Comparison of ENCODE assay signal across 8 cellular contexts in the genomic region with DNA sequence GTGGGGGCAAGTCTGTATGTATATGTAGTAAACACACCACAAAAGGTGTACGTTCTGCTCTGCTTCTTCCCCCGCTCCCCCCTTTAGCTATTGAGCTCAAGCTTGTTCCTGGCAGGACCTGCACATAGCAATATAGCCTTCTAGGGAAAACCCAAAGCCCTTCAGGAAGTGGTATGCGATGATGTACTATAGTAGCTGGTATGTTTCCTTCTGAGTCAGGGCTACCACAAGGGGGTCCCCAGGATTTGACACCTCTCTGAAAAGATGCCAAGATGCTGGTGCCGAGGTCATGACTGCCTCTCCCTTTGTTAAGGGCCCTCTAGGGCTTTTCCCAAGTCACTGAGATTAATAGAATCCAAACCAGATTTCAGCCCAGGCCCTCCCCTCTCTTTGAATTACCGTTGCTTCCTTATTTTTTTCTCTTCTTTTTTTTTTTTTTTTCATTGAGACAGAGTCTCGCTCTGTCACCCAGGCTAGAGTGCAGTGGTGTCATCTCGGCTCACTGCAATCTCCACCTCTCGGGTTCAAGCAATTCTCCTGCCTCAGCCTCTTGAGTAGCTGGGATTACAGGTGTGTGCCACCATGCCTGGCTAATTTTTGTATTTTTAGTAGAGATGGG.
DNase-seq lines count a peak whose midpoint lies in the region; ATAC-seq and TF ChIP-seq lines count a peak whose summit lies in the region.

No MANE protein-coding gene starts in this region.

- H3K36me3 ChIP-seq in heart left ventricle (no peaks in the 10 kb centered on the region), upper lobe of left lung (no peaks in the 10 kb centered on the region)

- H3K4me3 ChIP-seq in heart left ventricle (no peak overlapping the region), upper lobe of left lung (no peak overlapping the region)

- peak; percentile 65 for ATAC-seq in GM19324 (IDR thresholded peaks at IDR 0.05; ENCODE audit: low FRiP score, unreplicated experiment)
- ATAC-seq in HG03175 (IDR thresholded peaks at IDR 0.05; ENCODE audit: unreplicated experiment), result peak; percentile 80
- no peak for ATAC-seq in heart left ventricle
- no peak for ATAC-seq in upper lobe of left lung (ENCODE audit: low FRiP score in 2 of 2)

- TF ChIP-seq POLR2A in heart left ventricle (IDR thresholded peaks at IDR 0.05) (no peak), upper lobe of left lung (IDR thresholded peaks at IDR 0.05) (no peak)

- H3K9me3 ChIP-seq in heart left ventricle (peaks cover 0 to 22% (median 6%) of the 10 kb centered on the region in 12 donors), upper lobe of left lung (peaks cover 5 to 10% (median 8%) of the 10 kb centered on the region in 4 donors)

- peaks cover 0 to 38% (median 0%) of the 10 kb centered on the region in 12 donors for H3K4me1 ChIP-seq in heart left ventricle
- peaks cover 4 to 11% (median 8%) of the 10 kb centered on the region in 4 donors for H3K4me1 ChIP-seq in upper lobe of left lung

- TF ChIP-seq CTCF in heart left ventricle (IDR thresholded peaks at IDR 0.05) (no peak), upper lobe of left lung (IDR thresholded peaks at IDR 0.05) (no peak)

- H3K27ac ChIP-seq in heart left ventricle, result peak overlapping the region in 1 of 12 donors; percentile 34
- no peak overlapping the region for H3K27ac ChIP-seq in upper lobe of left lung

- 81 to 84% (median 82%) methylated on average over 8 of the region's 8 CpGs for WGBS in heart left ventricle, 4 donors
- 60 to 73% methylated on average over 8 of the region's 8 CpGs for WGBS in upper lobe of left lung, 2 donors

- peak; percentile 81 to 83 for DNase-seq in activated T-cell treated with anti-CD3 and anti-CD28 coated beads, Interleukin-2, amount 50 U/mL, for 48 hours
- peak; percentile 83 for DNase-seq in stimulated activated CD4-positive, alpha-beta T cell treated with anti-CD3 and anti-CD28 coated beads, Interleukin-4, amount 100 ng/mL, for 24 hours
- DNase-seq in NCI-H187 (lab: John Stamatoyannopoulos, UW), result no peak
- DNase-seq in heart left ventricle, result no peak
- DNase-seq in SKM-1 treated with dmso at 0.1 percent for 144 hours (lab: John Stamatoyannopoulos, UW; ENCODE audit: unreplicated experiment), result no peak
- DNase-seq in upper lobe of left lung, result no peak

- TF ChIP-seq EP300 in upper lobe of left lung (IDR thresholded peaks at IDR 0.05), result peak in 1 of 4 donors; percentile 46

- intact Hi-C loops in heart left ventricle (cut with DNase I), result no loop called here

- no peaks in the 10 kb centered on the region for H3K27me3 ChIP-seq in heart left ventricle
- H3K27me3 ChIP-seq in upper lobe of left lung, result no peaks in the 10 kb centered on the region

Comparison
In these comparisons a context has a peak if more than half of its experiments do, and no peak if none do; other contexts are left out.
1. ATAC-seq: peak in GM19324 (single experiment) and HG03175 (single experiment); none in heart left ventricle (0 of 4) and upper lobe of left lung (0 of 2).
2. DNase-seq: peak in activated T-cell treated with anti-CD3 and anti-CD28 coated beads, Interleukin-2, amount 50 U/mL, for 48 hours (2 of 2) and stimulated activated CD4-positive, alpha-beta T cell treated with anti-CD3 and anti-CD28 coated beads, Interleukin-4, amount 100 ng/mL, for 24 hours (single experiment); none in NCI-H187 (0 of 2), heart left ventricle (0 of 5), SKM-1 treated with dmso at 0.1 percent for 144 hours (single experiment) and upper lobe of left lung (0 of 2).